In the genomic region with DNA sequence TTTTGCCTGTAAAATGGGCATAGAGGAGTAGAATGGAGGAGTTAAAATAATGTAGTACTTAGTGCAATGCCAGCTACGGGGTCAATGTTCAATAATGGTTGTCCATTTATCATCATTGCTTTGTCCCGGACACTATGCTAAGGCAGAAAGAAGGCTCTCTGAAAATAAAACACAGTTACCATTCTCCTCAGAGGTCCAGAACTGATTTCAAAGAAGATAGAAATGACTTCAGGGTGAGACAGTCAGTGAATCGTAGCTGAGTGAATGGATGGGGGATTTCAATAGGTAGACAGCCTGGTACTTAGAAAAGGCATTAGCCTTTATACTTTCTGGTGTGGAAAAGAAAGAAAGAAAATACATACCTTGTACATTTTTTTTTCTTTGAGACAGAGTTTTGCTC, we compare ENCODE assay signal across 10 cellular contexts. TPM values are rescaled to one million over a fixed set of nuclear protein-coding genes. Genes with fewer than 3 reads are reported as not detected.
DNase-seq lines count a peak whose midpoint lies in the region; ATAC-seq and TF ChIP-seq lines count a peak whose summit lies in the region.
"Had no signal": no experiment of that assay in that cellular context is flagged by ENCODE, and none has a peak within 500 bp of the region (broad histone marks: within the 10 kb centered on the region; RNA-seq: fewer than 3 reads in every experiment).

No MANE protein-coding gene starts in this region.

- DNase-seq in left ventricle myocardium inferior (no peak), cardiac septum (ENCODE audit: low spot score) (no peak), MCF 10A (ENCODE audit: unreplicated experiment) (no peak), mesothelial cell of epicardium (ENCODE audit: low spot score in 2 of 2, unreplicated experiment in 2 of 2) (no peak), upper lobe of right lung (no peak), GF-D8 (lab: John Stamatoyannopoulos, UW) (no peak), cortex of kidney (lab: John Stamatoyannopoulos, UW) (no peak), GM13976 (ENCODE audit: low spot score) (no peak)
- DNase-seq: activated CD4-positive, alpha-beta T cell treated with anti-CD3 and anti-CD28 coated beads for 1 hour; Calu3 had no signal

- POLR2A ChIA-PET in MCF 10A (lab: Yijun Ruan, JAX): interaction anchor here (0.6 to 4.6 kb wide), 20 partner anchors 9 to 1218 kb away, joined by 3 to 48 read pairs (median 6); a partner anchor contains a TSS

- peak overlapping the region; percentile 95 for H3K27ac ChIP-seq in left ventricle myocardium inferior (replicated peaks)
- peak overlapping the region; percentile 88 for H3K27ac ChIP-seq in upper lobe of right lung

- H3K27ac Mint-ChIP-seq in MCF 10A (ENCODE audit: low read depth, unreplicated experiment): peak overlapping the region; percentile 97
- H3K27ac Mint-ChIP-seq in mesothelial cell of epicardium: peak overlapping the region; percentile 87

- H3K27me3 ChIP-seq in left ventricle myocardium inferior (ENCODE audit: low read depth) (no peaks in the 10 kb centered on the region), upper lobe of right lung (no peaks in the 10 kb centered on the region)

- H3K4me3 Mint-ChIP-seq in MCF 10A (ENCODE audit: unreplicated experiment) (peak overlapping the region; percentile 90), mesothelial cell of epicardium (peak overlapping the region; percentile 80)

- intact Hi-C loops in left ventricle myocardium inferior (cut with micrococcal nuclease) (no loop called here), cardiac septum (cut with DNase I) (loop anchor here (5.0 kb wide), 1 partner anchor 65 kb away; a partner anchor contains a TSS), MCF 10A (cut with micrococcal nuclease) (loop anchor here (5.0 kb wide), 1 partner anchor 140 kb away; no protein-coding TSS in a partner anchor), upper lobe of right lung (cut with DNase I) (no loop called here)

- no peaks in the 10 kb centered on the region for H3K27me3 Mint-ChIP-seq in MCF 10A (ENCODE audit: insufficient read depth, unreplicated experiment)
- H3K27me3 Mint-ChIP-seq in mesothelial cell of epicardium (ENCODE audit: low read depth): no peaks in the 10 kb centered on the region

- H3K9me3 Mint-ChIP-seq in MCF 10A (ENCODE audit: unreplicated experiment): peaks cover 6% of the 10 kb centered on the region
- no peaks in the 10 kb centered on the region for H3K9me3 Mint-ChIP-seq in mesothelial cell of epicardium

- H3K36me3 ChIP-seq in left ventricle myocardium inferior: no peaks in the 10 kb centered on the region
- no peaks in the 10 kb centered on the region for H3K36me3 ChIP-seq in upper lobe of right lung

- CTCF ChIA-PET in MCF 10A (lab: Yijun Ruan, JAX): interaction anchor here (0.6 to 2.1 kb wide), 9 partner anchors 16 to 1474 kb away, joined by 3 to 9 read pairs (median 3); no protein-coding TSS in a partner anchor

- H3K4me1 ChIP-seq in left ventricle myocardium inferior (peaks cover 46% of the 10 kb centered on the region), upper lobe of right lung (peaks cover 21% of the 10 kb centered on the region)

- H3K4me3 ChIP-seq in left ventricle myocardium inferior: peak overlapping the region; percentile 85
- peak overlapping the region; percentile 72 for H3K4me3 ChIP-seq in upper lobe of right lung

- TSS peak; percentile 51 for BruUV-seq in MCF 10A (replicated peaks; lab: Mats Ljungman, UMichigan)

- H3K4me1 Mint-ChIP-seq in MCF 10A (ENCODE audit: insufficient read depth, unreplicated experiment) (peaks cover 29% of the 10 kb centered on the region), mesothelial cell of epicardium (peaks cover 28% of the 10 kb centered on the region)

- TF ChIP-seq CTCF in left ventricle myocardium inferior (IDR thresholded peaks at IDR 0.05; ENCODE audit: borderline replicate concordance) (no peak), MCF 10A (IDR thresholded peaks at IDR 0.05; ENCODE audit: unreplicated experiment) (no peak), mesothelial cell of epicardium (IDR thresholded peaks at IDR 0.05; ENCODE audit: unreplicated experiment) (no peak), upper lobe of right lung (IDR thresholded peaks at IDR 0.05) (no peak), GM13976 (IDR thresholded peaks at IDR 0.05; ENCODE audit: borderline replicate concordance, control extremely low read depth, extremely low read depth, insufficient read depth, missing control alignments) (no peak)

- H3K9me3 ChIP-seq in left ventricle myocardium inferior (replicated peaks) (no peaks in the 10 kb centered on the region), upper lobe of right lung (no peaks in the 10 kb centered on the region)

- ATAC-seq in upper lobe of right lung: no peak

- H3K36me3 Mint-ChIP-seq in MCF 10A (ENCODE audit: insufficient read depth, unreplicated experiment) (peaks cover 6% of the 10 kb centered on the region), mesothelial cell of epicardium (no peaks in the 10 kb centered on the region)

- in situ Hi-C loops in GM13976 (cut with MboI; ENCODE audit: low sequenced_read_pairs, unreplicated experiment): loop anchor here (10.0 kb wide), 1 partner anchor 853 kb away; no protein-coding TSS in a partner anchor

RNA-seq across cellular contexts. Expression of a gene that starts 1.2 kb away (rescaled TPM):
- 197 TPM for total RNA-seq in left ventricle myocardium inferior
- total RNA-seq in cardiac septum: 108 TPM
- 61.0 and 64.1 TPM in 2 replicates for total RNA-seq in MCF 10A (2022)
- total RNA-seq in mesothelial cell of epicardium: 48.5 to 57.2 TPM (median 54.2 TPM) in 3 replicates
- 44.2 TPM for total RNA-seq in upper lobe of right lung

RNA-seq across cellular contexts. Expression of a gene that starts 50.5 kb away (rescaled TPM):
- 4.9 TPM for total RNA-seq in left ventricle myocardium inferior
- 8.5 TPM for total RNA-seq in cardiac septum
- 20.2 and 27.8 TPM in 2 replicates for total RNA-seq in MCF 10A (2022)
- 21.2 to 22.8 TPM (median 21.4 TPM) in 3 replicates for total RNA-seq in mesothelial cell of epicardium
- total RNA-seq in upper lobe of right lung: 19.6 TPM

Comparison
In these comparisons a context has a peak if more than half of its experiments do, and no peak if none do; other contexts are left out.
1. intact Hi-C loops: an anchor here in cardiac septum (5.0 kb wide) and MCF 10A (5.0 kb wide); none called in left ventricle myocardium inferior and upper lobe of right lung.